10 cellular contexts compared by ENCODE assay signal in the genomic region with DNA sequence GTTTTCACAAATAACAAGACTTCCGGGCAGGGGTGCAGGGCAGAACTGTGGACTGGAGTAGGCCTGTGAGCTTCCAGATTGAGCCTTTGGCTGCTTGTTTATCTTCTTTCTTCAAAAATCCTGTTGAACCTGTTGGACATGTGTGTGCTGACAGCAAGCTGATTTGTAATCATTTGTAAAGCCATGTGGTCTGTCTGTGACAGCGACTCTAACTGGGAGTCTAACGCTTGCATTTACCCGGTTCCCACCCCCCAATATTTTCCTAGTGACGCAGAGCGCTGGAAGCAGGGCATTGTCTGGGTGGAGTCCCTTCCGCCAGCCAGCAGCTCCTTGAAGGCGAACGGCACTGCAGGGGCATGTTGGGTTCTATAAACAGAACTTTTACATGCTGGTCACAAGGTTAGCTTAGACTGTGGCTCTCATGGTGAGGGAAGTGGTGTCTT.
DNase-seq lines count a peak whose midpoint lies in the region; ATAC-seq and TF ChIP-seq lines count a peak whose summit lies in the region.
"Had no signal": no experiment of that assay in that cellular context is flagged by ENCODE, and none has a peak within 500 bp of the region (broad histone marks: within the 10 kb centered on the region; RNA-seq: fewer than 3 reads in every experiment).

No MANE protein-coding gene starts in this region.

- H3K4me3 ChIP-seq in endodermal cell (ENCODE audit: low read length): no peak overlapping the region
- H3K4me3 ChIP-seq in mesodermal cell (ENCODE audit: extremely low read depth, insufficient read depth, low read length, poor library complexity, severe bottlenecking): no peak overlapping the region

- no peaks in the 10 kb centered on the region for H3K27me3 ChIP-seq in endodermal cell (ENCODE audit: control insufficient read depth, insufficient read depth, low read length, poor library complexity, severe bottlenecking)
- H3K27me3 ChIP-seq: BE2C had no signal

- ATAC-seq in GM19023 (IDR thresholded peaks at IDR 0.05; ENCODE audit: unreplicated experiment): no peak
- no peak for ATAC-seq in GM21737 (IDR thresholded peaks at IDR 0.05; ENCODE audit: unreplicated experiment)
- no peak for ATAC-seq in T-cell (replicated peaks in 1 of 4)
- ATAC-seq: Panc1 had no signal

- H3K4me3 Mint-ChIP-seq in endodermal cell (no peak overlapping the region), T-cell (no peak overlapping the region)

- H3K36me3 Mint-ChIP-seq in endodermal cell (ENCODE audit: low read depth) (peaks cover 14% of the 10 kb centered on the region), T-cell (no peaks in the 10 kb centered on the region)

- H3K27ac Mint-ChIP-seq in endodermal cell (peak overlapping the region; percentile 7), T-cell (no peak overlapping the region)

- peak overlapping the region; percentile 70 for H3K27ac ChIP-seq in 22Rv1
- H3K27ac ChIP-seq in endodermal cell (ENCODE audit: low read depth, low read length): peak overlapping the region; percentile 0
- peak overlapping the region; percentile 46 for H3K27ac ChIP-seq in mesodermal cell (ENCODE audit: low read depth, low read length, severe bottlenecking)

- H3K36me3 ChIP-seq in endodermal cell (ENCODE audit: control insufficient read depth, insufficient read depth, low read length) (peaks cover 12% of the 10 kb centered on the region), mesodermal cell (ENCODE audit: control insufficient read depth, insufficient read depth, low read length) (peaks cover 17% of the 10 kb centered on the region)
- H3K36me3 ChIP-seq: BE2C had no signal

- WGBS in endodermal cell (ENCODE audit: insufficient coverage in 1 of 2, insufficient read length in 1 of 2), 2 experiments: 79 to 89% methylated on average over 4 to 9 of the region's 9 CpGs
- WGBS in mesodermal cell (ENCODE audit: insufficient coverage in 2 of 2), 2 experiments: 83 to 90% methylated on average over 4 to 7 of the region's 9 CpGs

- TF ChIP-seq CTCF in 22Rv1 (IDR thresholded peaks at IDR 0.05) (no peak), endodermal cell (conservative IDR thresholded peaks at IDR 0.05) (no peak)

- H3K27me3 Mint-ChIP-seq in endodermal cell (ENCODE audit: insufficient read depth): no peaks in the 10 kb centered on the region
- H3K27me3 Mint-ChIP-seq in T-cell: peaks cover 0 to 4% of the 10 kb centered on the region in 2 donors

- POLR2A ChIA-PET in T-cell (lab: Charles Lee): no interaction called here

- H3K9ac ChIP-seq in endodermal cell (ENCODE audit: extremely low read depth, low read length, poor library complexity, severe bottlenecking): no peak overlapping the region

- H3K4me1 ChIP-seq in endodermal cell (ENCODE audit: control insufficient read depth, insufficient read depth, low read length) (peaks cover 29% of the 10 kb centered on the region), mesodermal cell (ENCODE audit: control insufficient read depth, insufficient read depth, low read length, poor library complexity, severe bottlenecking) (peaks cover 44% of the 10 kb centered on the region)

- DNase-seq in NCI-H2029 treated with DMSO at 0.1 percent for 48 hours (lab: John Stamatoyannopoulos, UW): peak; percentile 70
- no peak for DNase-seq in endodermal cell
- no peak for DNase-seq in activated effector memory CD4-positive, alpha-beta T cell treated with anti-CD3 and anti-CD28 coated beads, Interleukin-2, amount 50 U/mL, for 16 hours
- no peak for DNase-seq in T-cell
- DNase-seq: BE2C had no signal

- CTCF ChIA-PET in T-cell (lab: Charles Lee): no interaction called here

- H3K9me3 ChIP-seq in endodermal cell (ENCODE audit: control insufficient read depth, low read length) (no peaks in the 10 kb centered on the region), mesodermal cell (ENCODE audit: control insufficient read depth, low read length) (no peaks in the 10 kb centered on the region)
- H3K9me3 ChIP-seq: BE2C had no signal

- H3K9me3 Mint-ChIP-seq in endodermal cell (no peaks in the 10 kb centered on the region), T-cell (no peaks in the 10 kb centered on the region)

- peaks cover 74% of the 10 kb centered on the region for H3K4me1 Mint-ChIP-seq in endodermal cell
- H3K4me1 Mint-ChIP-seq in T-cell: no peaks in the 10 kb centered on the region

Comparison
In these comparisons a context has a peak if more than half of its experiments do, and no peak if none do; other contexts are left out.
1. H3K27ac ChIP-seq: peak in every context shown above with its lines; median percentile 70 in 22Rv1; 46 in mesodermal cell; 0 in endodermal cell.